Comparison of ENCODE assay signal across 8 cellular contexts in genomic region chr11:31106963-31107576, GRCh38.
A peak's percentile ranks its signal among the peaks of the same experiment; 100 is the strongest.
DNase-seq lines count a peak whose midpoint lies in the region; ATAC-seq and TF ChIP-seq lines count a peak whose summit lies in the region.

No MANE protein-coding gene starts in this region.

- no peak for TF ChIP-seq POLR2A in heart left ventricle (IDR thresholded peaks at IDR 0.05)

- H3K4me2 ChIP-seq in DND-41 (ENCODE audit: insufficient read depth, low read length) (no peak overlapping the region), OCI-LY3 (ENCODE audit: low read length) (peak overlapping the region; percentile 75)

- H3K79me2 ChIP-seq in DND-41 (ENCODE audit: insufficient read depth, low read length) (no peaks in the 10 kb centered on the region), OCI-LY3 (ENCODE audit: low read length) (no peaks in the 10 kb centered on the region)

- H3K9me3 ChIP-seq in DND-41 (ENCODE audit: insufficient read depth, low read length, severe bottlenecking) (no peaks in the 10 kb centered on the region), OCI-LY3 (ENCODE audit: insufficient read depth, low read length) (no peaks in the 10 kb centered on the region), heart left ventricle (no peaks in the 10 kb centered on the region)

- H3K27ac ChIP-seq in DND-41 (ENCODE audit: low read length) (no peak overlapping the region), OCI-LY3 (ENCODE audit: low read length) (no peak overlapping the region), heart left ventricle (no peak overlapping the region)

- DNase-seq in DND-41, result peak; percentile 48
- peak in 46 of 76 experiments; percentile 1 to 59 (median 32) for DNase-seq in HUDEP-2 (lab: John Stamatoyannopoulos, UW; ENCODE audit: unreplicated experiment in 76 of 76)
- DNase-seq in activated effector memory CD4-positive, alpha-beta T cell treated with anti-CD3 and anti-CD28 coated beads, Interleukin-2, amount 50 U/mL, for 16 hours, result peak; percentile 78
- peak in 4 of 5 donors; percentile 34 to 60 (median 41) for DNase-seq in heart left ventricle
- peak; percentile 39 for DNase-seq in renal cortical epithelial cell (ENCODE audit: low read depth)
- no peak for DNase-seq in GOT3 (lab: John Stamatoyannopoulos, UW)

- no peaks in the 10 kb centered on the region for H4K20me1 ChIP-seq in DND-41 (ENCODE audit: insufficient read depth, low read length)
- H4K20me1 ChIP-seq in OCI-LY3 (ENCODE audit: insufficient read depth, low read length), result no peaks in the 10 kb centered on the region

- H3K27me3 ChIP-seq in DND-41 (ENCODE audit: insufficient read depth, low read length, poor library complexity) (peaks cover 4% of the 10 kb centered on the region), OCI-LY3 (ENCODE audit: low read depth, low read length) (no peaks in the 10 kb centered on the region), heart left ventricle (peaks cover 0 to 14% (median 0%) of the 10 kb centered on the region in 9 donors)

- ATAC-seq in DND-41 (ENCODE audit: insufficient read depth, low read depth), result peak; percentile 79
- peak; percentile 94 for ATAC-seq in GM21360 (IDR thresholded peaks at IDR 0.05; ENCODE audit: unreplicated experiment)
- ATAC-seq in heart left ventricle, result peak in 2 of 4 donors; percentile 52 to 57

- H3K4me1 ChIP-seq in DND-41 (ENCODE audit: insufficient read depth, low read length), result no peaks in the 10 kb centered on the region
- H3K4me1 ChIP-seq in OCI-LY3 (ENCODE audit: low read length), result peaks cover 3% of the 10 kb centered on the region; the same call in 1 of the 2 replicates
- H3K4me1 ChIP-seq in heart left ventricle, result no peaks in the 10 kb centered on the region

- intact Hi-C loops in heart left ventricle (cut with DNase I), result loop anchor here in 6 of 10 donors (2.0 to 10.0 kb wide), 6 partner anchors 128 to 1070 kb away; no protein-coding TSS in a partner anchor

- H2AFZ ChIP-seq in DND-41 (ENCODE audit: low read depth, low read length) (no peak overlapping the region), OCI-LY3 (ENCODE audit: low read depth, low read length) (peak overlapping the region; percentile 95)

- H3K36me3 ChIP-seq in DND-41 (ENCODE audit: insufficient read depth, low read length) (no peaks in the 10 kb centered on the region), OCI-LY3 (replicated peaks; ENCODE audit: low read depth, low read length) (no peaks in the 10 kb centered on the region), heart left ventricle (no peaks in the 10 kb centered on the region)

- WGBS in heart left ventricle, 4 donors, result 6 to 10% (median 6%) methylated on average over 5 of the region's 5 CpGs

- no peak overlapping the region for H3K9ac ChIP-seq in DND-41 (ENCODE audit: low read depth, low read length)
- no peak overlapping the region for H3K9ac ChIP-seq in OCI-LY3 (ENCODE audit: low read length)

- TF ChIP-seq CTCF in DND-41 (IDR thresholded peaks at IDR 0.05; ENCODE audit: borderline replicate concordance, extremely low read depth, low read length, poor library complexity, severe bottlenecking), result peak; percentile 70
- TF ChIP-seq CTCF in OCI-LY3 (IDR thresholded peaks at IDR 0.05; ENCODE audit: low read depth, low read length), result peak; percentile 93
- TF ChIP-seq CTCF in heart left ventricle (IDR thresholded peaks at IDR 0.05), result peak; percentile 37 to 76 (median 54)

- no peak overlapping the region for H3K4me3 ChIP-seq in DND-41 (ENCODE audit: low read depth in 1 of 2, low read length in 2 of 2)
- H3K4me3 ChIP-seq in OCI-LY3 (ENCODE audit: low read length), result peak overlapping the region; percentile 42; the same call in 1 of the 2 replicates
- no peak overlapping the region for H3K4me3 ChIP-seq in heart left ventricle
